In genomic region chr20:53406580-53406979, GRCh38 we compare ENCODE assay signal across 23 cellular contexts.
"Had no signal": no experiment of that assay in that cellular context is flagged by ENCODE, and none has a peak within 500 bp of the region (broad histone marks: within the 10 kb centered on the region; RNA-seq: fewer than 3 reads in every experiment).

No MANE protein-coding gene starts in this region.

- FAIRE-seq: colon, endothelial cell of umbilical vein, frontal cortex, islet of Langerhans, keratinocyte had no signal

- H3K36me3 ChIP-seq: esophagus muscularis mucosa, gastroesophageal sphincter, heart right ventricle, left lung, lower lobe of right lung had no signal

- H3K4me1 ChIP-seq: foreskin keratinocyte, gastroesophageal sphincter had no signal

- H3K9me3 ChIP-seq: gastroesophageal sphincter, left lung, lower lobe of right lung, mucosa of descending colon had no signal

- ATAC-seq: foreskin keratinocyte, gastroesophageal sphincter, heart right ventricle, left cardiac atrium, left lung, left ventricle myocardium superior, lower lobe of right lung, mucosa of descending colon had no signal

- DNase-seq: dermis blood vessel endothelial cell; dorsolateral prefrontal cortex; effector CD4-positive, alpha-beta T cell; effector memory CD4-positive, alpha-beta T cell; foreskin keratinocyte; head of caudate nucleus; heart right ventricle; hippocampal formation; left cardiac atrium; left lung; left ventricle myocardium superior; lower lobe of right lung; mesenchymal stem cell; mucosa of descending colon had no signal

- H3K27me3 ChIP-seq: esophagus muscularis mucosa, foreskin keratinocyte, gastroesophageal sphincter, heart right ventricle, left lung had no signal

- H3K27ac Mint-ChIP-seq: mesothelial cell of epicardium had no signal

- H3K4me3 ChIP-seq: coronary artery, dorsolateral prefrontal cortex, esophagus muscularis mucosa, gastroesophageal sphincter, heart right ventricle, left lung, lower lobe of right lung, mucosa of descending colon had no signal

- H3K27ac ChIP-seq: coronary artery, dorsolateral prefrontal cortex, esophagus muscularis mucosa, foreskin keratinocyte, gastroesophageal sphincter, heart right ventricle, left lung, lower lobe of right lung had no signal

- H3K4me3 Mint-ChIP-seq: mesothelial cell of epicardium had no signal
